ENCODE assay signal across 7 cellular contexts in the genomic region with DNA sequence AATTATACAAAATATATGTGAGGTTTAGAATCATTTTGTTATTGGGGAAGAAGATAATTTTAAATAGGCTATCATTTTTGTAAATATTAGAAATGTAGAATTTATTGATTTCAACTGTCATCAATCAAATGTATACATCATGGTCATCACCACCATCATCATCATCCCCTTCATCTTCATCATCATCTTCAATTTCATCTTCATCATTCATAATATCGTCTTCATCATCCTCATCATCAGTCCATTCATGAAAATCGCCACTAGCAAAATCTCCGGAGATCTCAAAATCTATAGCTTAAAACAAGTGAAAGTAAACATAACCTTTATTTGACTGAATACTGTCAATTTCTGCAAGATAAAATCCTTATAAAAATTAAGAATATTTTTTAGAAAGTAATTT.
"Had no signal": no experiment of that assay in that cellular context is flagged by ENCODE, and none has a peak within 500 bp of the region (broad histone marks: within the 10 kb centered on the region; RNA-seq: fewer than 3 reads in every experiment).

No MANE protein-coding gene starts in this region.

- H3K4me3 ChIP-seq: GM12878 had no signal

- FAIRE-seq: GM12878, GM12891, GM12892, GM18507, GM19239 had no signal

- DNase-seq: GDM1, GF-D8 had no signal

- ATAC-seq: GM12878 had no signal
